Comparison of ENCODE assay signal across 1 cellular context in the genomic region with DNA sequence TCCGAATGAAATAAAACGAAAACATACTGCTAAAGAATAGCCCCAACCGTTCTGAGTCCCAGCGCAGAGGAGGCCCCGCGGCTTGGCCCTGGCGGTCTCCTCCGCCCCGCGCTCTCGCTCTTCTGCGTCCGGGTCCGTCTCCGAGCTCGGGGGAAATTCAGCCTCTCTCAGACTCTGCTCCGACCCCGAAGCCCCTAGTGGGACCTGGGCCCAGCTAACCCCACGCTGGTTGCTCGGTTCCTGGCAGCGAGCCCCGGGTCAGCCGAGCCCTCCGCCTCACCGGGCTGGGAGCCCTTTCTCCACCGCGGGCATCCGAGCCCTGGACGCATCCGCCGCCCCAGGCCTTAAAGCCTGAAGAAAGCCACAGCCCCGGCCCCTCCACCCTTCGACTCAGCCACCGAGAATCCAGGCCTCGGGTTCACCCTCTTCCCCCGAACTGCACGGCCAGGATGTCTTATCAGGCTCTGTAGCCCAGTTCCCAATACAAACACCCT.
TF ChIP-seq lines count a peak whose summit lies in the region.

No MANE protein-coding gene starts in this region.

TF ChIP-seq in HepG2, 621 proteins besides CTCF, POLR2A, EP300 and RAD21 (continued from another document and continues in another):
- TF ChIP-seq, protein P1, sequence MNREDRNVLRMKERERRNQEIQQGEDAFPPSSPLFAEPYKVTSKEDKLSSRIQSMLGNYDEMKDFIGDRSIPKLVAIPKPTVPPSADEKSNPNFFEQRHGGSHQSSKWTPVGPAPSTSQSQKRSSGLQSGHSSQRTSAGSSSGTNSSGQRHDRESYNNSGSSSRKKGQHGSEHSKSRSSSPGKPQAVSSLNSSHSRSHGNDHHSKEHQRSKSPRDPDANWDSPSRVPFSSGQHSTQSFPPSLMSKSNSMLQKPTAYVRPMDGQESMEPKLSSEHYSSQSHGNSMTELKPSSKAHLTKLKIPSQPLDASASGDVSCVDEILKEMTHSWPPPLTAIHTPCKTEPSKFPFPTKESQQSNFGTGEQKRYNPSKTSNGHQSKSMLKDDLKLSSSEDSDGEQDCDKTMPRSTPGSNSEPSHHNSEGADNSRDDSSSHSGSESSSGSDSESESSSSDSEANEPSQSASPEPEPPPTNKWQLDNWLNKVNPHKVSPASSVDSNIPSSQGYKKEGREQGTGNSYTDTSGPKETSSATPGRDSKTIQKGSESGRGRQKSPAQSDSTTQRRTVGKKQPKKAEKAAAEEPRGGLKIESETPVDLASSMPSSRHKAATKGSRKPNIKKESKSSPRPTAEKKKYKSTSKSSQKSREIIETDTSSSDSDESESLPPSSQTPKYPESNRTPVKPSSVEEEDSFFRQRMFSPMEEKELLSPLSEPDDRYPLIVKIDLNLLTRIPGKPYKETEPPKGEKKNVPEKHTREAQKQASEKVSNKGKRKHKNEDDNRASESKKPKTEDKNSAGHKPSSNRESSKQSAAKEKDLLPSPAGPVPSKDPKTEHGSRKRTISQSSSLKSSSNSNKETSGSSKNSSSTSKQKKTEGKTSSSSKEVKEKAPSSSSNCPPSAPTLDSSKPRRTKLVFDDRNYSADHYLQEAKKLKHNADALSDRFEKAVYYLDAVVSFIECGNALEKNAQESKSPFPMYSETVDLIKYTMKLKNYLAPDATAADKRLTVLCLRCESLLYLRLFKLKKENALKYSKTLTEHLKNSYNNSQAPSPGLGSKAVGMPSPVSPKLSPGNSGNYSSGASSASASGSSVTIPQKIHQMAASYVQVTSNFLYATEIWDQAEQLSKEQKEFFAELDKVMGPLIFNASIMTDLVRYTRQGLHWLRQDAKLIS (CRISPR knock-in tag; IDR thresholded peaks at IDR 0.05): no peak
- TF ChIP-seq HNRNPL (IDR thresholded peaks at IDR 0.05; ENCODE audit: low read depth, low read length): no peak
- TF ChIP-seq CBX2 (IDR thresholded peaks at IDR 0.05; ENCODE audit: low read depth, low read length): no peak
- no peak for TF ChIP-seq CBX2 (CRISPR knock-in tag; IDR thresholded peaks at IDR 0.05; ENCODE audit: low read depth)
- no peak for TF ChIP-seq SMARCE1 (IDR thresholded peaks at IDR 0.05; ENCODE audit: borderline replicate concordance)
- no peak; the same call in 1 of the 2 replicates for TF ChIP-seq ZNF225 (CRISPR knock-in tag; IDR thresholded peaks at IDR 0.05)
- TF ChIP-seq ZNF530 (CRISPR knock-in tag; IDR thresholded peaks at IDR 0.05; ENCODE audit: low read depth): no peak
- no peak for TF ChIP-seq ZSCAN9 (CRISPR knock-in tag; IDR thresholded peaks at IDR 0.05; ENCODE audit: borderline replicate concordance)
- TF ChIP-seq ZFP36L1 (CRISPR knock-in tag; IDR thresholded peaks at IDR 0.05): no peak
- TF ChIP-seq, protein P2, sequence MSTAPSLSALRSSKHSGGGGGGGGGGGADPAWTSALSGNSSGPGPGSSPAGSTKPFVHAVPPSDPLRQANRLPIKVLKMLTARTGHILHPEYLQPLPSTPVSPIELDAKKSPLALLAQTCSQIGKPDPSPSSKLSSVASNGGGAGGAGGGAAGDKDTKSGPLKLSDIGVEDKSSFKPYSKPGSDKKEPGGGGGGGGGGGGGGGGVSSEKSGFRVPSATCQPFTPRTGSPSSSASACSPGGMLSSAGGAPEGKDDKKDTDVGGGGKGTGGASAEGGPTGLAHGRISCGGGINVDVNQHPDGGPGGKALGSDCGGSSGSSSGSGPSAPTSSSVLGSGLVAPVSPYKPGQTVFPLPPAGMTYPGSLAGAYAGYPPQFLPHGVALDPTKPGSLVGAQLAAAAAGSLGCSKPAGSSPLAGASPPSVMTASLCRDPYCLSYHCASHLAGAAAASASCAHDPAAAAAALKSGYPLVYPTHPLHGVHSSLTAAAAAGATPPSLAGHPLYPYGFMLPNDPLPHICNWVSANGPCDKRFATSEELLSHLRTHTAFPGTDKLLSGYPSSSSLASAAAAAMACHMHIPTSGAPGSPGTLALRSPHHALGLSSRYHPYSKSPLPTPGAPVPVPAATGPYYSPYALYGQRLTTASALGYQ (CRISPR knock-in tag; IDR thresholded peaks at IDR 0.05): no peak
- TF ChIP-seq ZSCAN30 (CRISPR knock-in tag; IDR thresholded peaks at IDR 0.05): no peak
- no peak for TF ChIP-seq MAFF (IDR thresholded peaks at IDR 0.05; ENCODE audit: low read depth, low read length)
- no peak for TF ChIP-seq RBM39 (IDR thresholded peaks at IDR 0.05; ENCODE audit: low read depth, low read length, poor library complexity, severe bottlenecking)
- no peak for TF ChIP-seq ZBTB21 (CRISPR knock-in tag; IDR thresholded peaks at IDR 0.05)
- peak; percentile 31 for TF ChIP-seq ZNF883 (CRISPR knock-in tag; IDR thresholded peaks at IDR 0.05; ENCODE audit: not compliant biosample characterization)
- TF ChIP-seq, protein P3, sequence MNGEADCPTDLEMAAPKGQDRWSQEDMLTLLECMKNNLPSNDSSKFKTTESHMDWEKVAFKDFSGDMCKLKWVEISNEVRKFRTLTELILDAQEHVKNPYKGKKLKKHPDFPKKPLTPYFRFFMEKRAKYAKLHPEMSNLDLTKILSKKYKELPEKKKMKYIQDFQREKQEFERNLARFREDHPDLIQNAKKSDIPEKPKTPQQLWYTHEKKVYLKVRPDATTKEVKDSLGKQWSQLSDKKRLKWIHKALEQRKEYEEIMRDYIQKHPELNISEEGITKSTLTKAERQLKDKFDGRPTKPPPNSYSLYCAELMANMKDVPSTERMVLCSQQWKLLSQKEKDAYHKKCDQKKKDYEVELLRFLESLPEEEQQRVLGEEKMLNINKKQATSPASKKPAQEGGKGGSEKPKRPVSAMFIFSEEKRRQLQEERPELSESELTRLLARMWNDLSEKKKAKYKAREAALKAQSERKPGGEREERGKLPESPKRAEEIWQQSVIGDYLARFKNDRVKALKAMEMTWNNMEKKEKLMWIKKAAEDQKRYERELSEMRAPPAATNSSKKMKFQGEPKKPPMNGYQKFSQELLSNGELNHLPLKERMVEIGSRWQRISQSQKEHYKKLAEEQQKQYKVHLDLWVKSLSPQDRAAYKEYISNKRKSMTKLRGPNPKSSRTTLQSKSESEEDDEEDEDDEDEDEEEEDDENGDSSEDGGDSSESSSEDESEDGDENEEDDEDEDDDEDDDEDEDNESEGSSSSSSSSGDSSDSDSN (CRISPR knock-in tag; IDR thresholded peaks at IDR 0.05): no peak; the same call in none of the 2 replicates
- no peak for TF ChIP-seq DPF2 (CRISPR knock-in tag; IDR thresholded peaks at IDR 0.05; ENCODE audit: borderline replicate concordance, low read depth)
- no peak for TF ChIP-seq PRPF4 (IDR thresholded peaks at IDR 0.05; ENCODE audit: low read depth, low read length, poor library complexity, severe bottlenecking)
- peak; percentile 56; the same call in 1 of the 2 replicates for TF ChIP-seq TBX2 (CRISPR knock-in tag; IDR thresholded peaks at IDR 0.05; ENCODE audit: borderline replicate concordance)
- TF ChIP-seq SP2 (CRISPR knock-in tag; IDR thresholded peaks at IDR 0.05): no peak
- TF ChIP-seq ATAD3A (CRISPR knock-in tag; IDR thresholded peaks at IDR 0.05): no peak
- TF ChIP-seq PAF1 (CRISPR knock-in tag; IDR thresholded peaks at IDR 0.05): no peak
- TF ChIP-seq, protein P4, sequence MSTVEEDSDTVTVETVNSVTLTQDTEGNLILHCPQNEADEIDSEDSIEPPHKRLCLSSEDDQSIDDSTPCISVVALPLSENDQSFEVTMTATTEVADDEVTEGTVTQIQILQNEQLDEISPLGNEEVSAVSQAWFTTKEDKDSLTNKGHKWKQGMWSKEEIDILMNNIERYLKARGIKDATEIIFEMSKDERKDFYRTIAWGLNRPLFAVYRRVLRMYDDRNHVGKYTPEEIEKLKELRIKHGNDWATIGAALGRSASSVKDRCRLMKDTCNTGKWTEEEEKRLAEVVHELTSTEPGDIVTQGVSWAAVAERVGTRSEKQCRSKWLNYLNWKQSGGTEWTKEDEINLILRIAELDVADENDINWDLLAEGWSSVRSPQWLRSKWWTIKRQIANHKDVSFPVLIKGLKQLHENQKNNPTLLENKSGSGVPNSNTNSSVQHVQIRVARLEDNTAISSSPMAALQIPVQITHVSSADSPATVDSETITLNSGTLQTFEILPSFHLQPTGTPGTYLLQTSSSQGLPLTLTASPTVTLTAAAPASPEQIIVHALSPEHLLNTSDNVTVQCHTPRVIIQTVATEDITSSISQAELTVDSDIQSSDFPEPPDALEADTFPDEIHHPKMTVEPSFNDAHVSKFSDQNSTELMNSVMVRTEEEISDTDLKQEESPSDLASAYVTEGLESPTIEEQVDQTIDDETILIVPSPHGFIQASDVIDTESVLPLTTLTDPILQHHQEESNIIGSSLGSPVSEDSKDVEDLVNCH (CRISPR knock-in tag; IDR thresholded peaks at IDR 0.05): no peak
- TF ChIP-seq, protein P5, sequence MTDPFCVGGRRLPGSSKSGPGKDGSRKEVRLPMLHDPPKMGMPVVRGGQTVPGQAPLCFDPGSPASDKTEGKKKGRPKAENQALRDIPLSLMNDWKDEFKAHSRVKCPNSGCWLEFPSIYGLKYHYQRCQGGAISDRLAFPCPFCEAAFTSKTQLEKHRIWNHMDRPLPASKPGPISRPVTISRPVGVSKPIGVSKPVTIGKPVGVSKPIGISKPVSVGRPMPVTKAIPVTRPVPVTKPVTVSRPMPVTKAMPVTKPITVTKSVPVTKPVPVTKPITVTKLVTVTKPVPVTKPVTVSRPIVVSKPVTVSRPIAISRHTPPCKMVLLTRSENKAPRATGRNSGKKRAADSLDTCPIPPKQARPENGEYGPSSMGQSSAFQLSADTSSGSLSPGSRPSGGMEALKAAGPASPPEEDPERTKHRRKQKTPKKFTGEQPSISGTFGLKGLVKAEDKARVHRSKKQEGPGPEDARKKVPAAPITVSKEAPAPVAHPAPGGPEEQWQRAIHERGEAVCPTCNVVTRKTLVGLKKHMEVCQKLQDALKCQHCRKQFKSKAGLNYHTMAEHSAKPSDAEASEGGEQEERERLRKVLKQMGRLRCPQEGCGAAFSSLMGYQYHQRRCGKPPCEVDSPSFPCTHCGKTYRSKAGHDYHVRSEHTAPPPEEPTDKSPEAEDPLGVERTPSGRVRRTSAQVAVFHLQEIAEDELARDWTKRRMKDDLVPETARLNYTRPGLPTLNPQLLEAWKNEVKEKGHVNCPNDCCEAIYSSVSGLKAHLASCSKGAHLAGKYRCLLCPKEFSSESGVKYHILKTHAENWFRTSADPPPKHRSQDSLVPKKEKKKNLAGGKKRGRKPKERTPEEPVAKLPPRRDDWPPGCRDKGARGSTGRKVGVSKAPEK (CRISPR knock-in tag; IDR thresholded peaks at IDR 0.05; ENCODE audit: borderline replicate concordance): 0 out of 2 replicates have a peak, but pooled peaks have one; percentile 37
- TF ChIP-seq, protein P6, sequence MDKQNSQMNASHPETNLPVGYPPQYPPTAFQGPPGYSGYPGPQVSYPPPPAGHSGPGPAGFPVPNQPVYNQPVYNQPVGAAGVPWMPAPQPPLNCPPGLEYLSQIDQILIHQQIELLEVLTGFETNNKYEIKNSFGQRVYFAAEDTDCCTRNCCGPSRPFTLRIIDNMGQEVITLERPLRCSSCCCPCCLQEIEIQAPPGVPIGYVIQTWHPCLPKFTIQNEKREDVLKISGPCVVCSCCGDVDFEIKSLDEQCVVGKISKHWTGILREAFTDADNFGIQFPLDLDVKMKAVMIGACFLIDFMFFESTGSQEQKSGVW (CRISPR knock-in tag; IDR thresholded peaks at IDR 0.05; ENCODE audit: borderline replicate concordance): no peak
- TF ChIP-seq, protein P7, sequence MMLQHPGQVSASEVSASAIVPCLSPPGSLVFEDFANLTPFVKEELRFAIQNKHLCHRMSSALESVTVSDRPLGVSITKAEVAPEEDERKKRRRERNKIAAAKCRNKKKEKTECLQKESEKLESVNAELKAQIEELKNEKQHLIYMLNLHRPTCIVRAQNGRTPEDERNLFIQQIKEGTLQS (CRISPR knock-in tag; IDR thresholded peaks at IDR 0.05): no peak
- TF ChIP-seq, protein P8, sequence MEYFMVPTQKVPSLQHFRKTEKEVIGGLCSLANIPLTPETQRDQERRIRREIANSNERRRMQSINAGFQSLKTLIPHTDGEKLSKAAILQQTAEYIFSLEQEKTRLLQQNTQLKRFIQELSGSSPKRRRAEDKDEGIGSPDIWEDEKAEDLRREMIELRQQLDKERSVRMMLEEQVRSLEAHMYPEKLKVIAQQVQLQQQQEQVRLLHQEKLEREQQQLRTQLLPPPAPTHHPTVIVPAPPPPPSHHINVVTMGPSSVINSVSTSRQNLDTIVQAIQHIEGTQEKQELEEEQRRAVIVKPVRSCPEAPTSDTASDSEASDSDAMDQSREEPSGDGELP (IDR thresholded peaks at IDR 0.05; ENCODE audit: borderline replicate concordance, low read depth): no peak
- no peak for TF ChIP-seq ZFP1 (CRISPR knock-in tag; IDR thresholded peaks at IDR 0.05)
- no peak for TF ChIP-seq NFE2L2 (IDR thresholded peaks at IDR 0.05; ENCODE audit: low read length)
- no peak for TF ChIP-seq ZNF329 (CRISPR knock-in tag; IDR thresholded peaks at IDR 0.05; ENCODE audit: low read depth)
- no peak for TF ChIP-seq SOX6 (IDR thresholded peaks at IDR 0.05)
- no peak for TF ChIP-seq SOX6 (CRISPR knock-in tag; IDR thresholded peaks at IDR 0.05)
- TF ChIP-seq, protein P9, sequence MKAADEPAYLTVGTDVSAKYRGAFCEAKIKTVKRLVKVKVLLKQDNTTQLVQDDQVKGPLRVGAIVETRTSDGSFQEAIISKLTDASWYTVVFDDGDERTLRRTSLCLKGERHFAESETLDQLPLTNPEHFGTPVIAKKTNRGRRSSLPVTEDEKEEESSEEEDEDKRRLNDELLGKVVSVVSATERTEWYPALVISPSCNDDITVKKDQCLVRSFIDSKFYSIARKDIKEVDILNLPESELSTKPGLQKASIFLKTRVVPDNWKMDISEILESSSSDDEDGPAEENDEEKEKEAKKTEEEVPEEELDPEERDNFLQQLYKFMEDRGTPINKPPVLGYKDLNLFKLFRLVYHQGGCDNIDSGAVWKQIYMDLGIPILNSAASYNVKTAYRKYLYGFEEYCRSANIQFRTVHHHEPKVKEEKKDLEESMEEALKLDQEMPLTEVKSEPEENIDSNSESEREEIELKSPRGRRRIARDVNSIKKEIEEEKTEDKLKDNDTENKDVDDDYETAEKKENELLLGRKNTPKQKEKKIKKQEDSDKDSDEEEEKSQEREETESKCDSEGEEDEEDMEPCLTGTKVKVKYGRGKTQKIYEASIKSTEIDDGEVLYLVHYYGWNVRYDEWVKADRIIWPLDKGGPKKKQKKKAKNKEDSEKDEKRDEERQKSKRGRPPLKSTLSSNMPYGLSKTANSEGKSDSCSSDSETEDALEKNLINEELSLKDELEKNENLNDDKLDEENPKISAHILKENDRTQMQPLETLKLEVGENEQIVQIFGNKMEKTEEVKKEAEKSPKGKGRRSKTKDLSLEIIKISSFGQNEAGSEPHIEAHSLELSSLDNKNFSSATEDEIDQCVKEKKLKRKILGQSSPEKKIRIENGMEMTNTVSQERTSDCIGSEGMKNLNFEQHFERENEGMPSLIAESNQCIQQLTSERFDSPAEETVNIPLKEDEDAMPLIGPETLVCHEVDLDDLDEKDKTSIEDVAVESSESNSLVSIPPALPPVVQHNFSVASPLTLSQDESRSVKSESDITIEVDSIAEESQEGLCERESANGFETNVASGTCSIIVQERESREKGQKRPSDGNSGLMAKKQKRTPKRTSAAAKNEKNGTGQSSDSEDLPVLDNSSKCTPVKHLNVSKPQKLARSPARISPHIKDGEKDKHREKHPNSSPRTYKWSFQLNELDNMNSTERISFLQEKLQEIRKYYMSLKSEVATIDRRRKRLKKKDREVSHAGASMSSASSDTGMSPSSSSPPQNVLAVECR (CRISPR knock-in tag; IDR thresholded peaks at IDR 0.05; ENCODE audit: borderline replicate concordance): 0 out of 2 replicates have a peak, but pooled peaks have one; percentile 8
- TF ChIP-seq YY1 (IDR thresholded peaks at IDR 0.05; ENCODE audit: insufficient read depth, insufficient replicate concordance, low read depth, low read length): no peak
- TF ChIP-seq KLF13 (CRISPR knock-in tag; IDR thresholded peaks at IDR 0.05): no peak
- TF ChIP-seq ZNF3 (CRISPR knock-in tag; IDR thresholded peaks at IDR 0.05): no peak
